Comparison of ENCODE assay signal across 9 cellular contexts in genomic region chr6:158816329-158816728, GRCh38. TPM values are rescaled to one million over a fixed set of nuclear protein-coding genes. Genes with fewer than 3 reads are reported as not detected.
DNase-seq lines count a peak whose midpoint lies in the region; FAIRE-seq and TF ChIP-seq lines count a peak whose summit lies in the region.
"Had no signal": no experiment of that assay in that cellular context is flagged by ENCODE, and none has a peak within 500 bp of the region (broad histone marks: within the 10 kb centered on the region; RNA-seq: fewer than 3 reads in every experiment).

No MANE protein-coding gene starts in this region.

- peak overlapping the region; percentile 88 to 100 (median 99) for H3K27ac Mint-ChIP-seq in CD8-positive, alpha-beta memory T cell
- H3K27ac Mint-ChIP-seq in activated naive CD8-positive, alpha-beta T cell = peak overlapping the region; percentile 96

- peak overlapping the region; percentile 99 for H3K27ac ChIP-seq in CD8-positive, alpha-beta memory T cell (ENCODE audit: low read depth, low read length)

- no peaks in the 10 kb centered on the region for H3K9me3 ChIP-seq in CD8-positive, alpha-beta memory T cell (ENCODE audit: low read length)

- no peak for TF ChIP-seq CTCF in HFF-Myc (IDR thresholded peaks at IDR 0.05; ENCODE audit: low read depth, low read length, missing control alignments)

- peaks cover 0 to 3% of the 10 kb centered on the region in 2 donors for H3K27me3 Mint-ChIP-seq in CD8-positive, alpha-beta memory T cell
- H3K27me3 Mint-ChIP-seq in activated naive CD8-positive, alpha-beta T cell = no peaks in the 10 kb centered on the region

- no peak for FAIRE-seq in HTR-8/SVneo (lab: Jason Lieb, UNC)
- FAIRE-seq: islet of Langerhans had no signal

- H3K4me1 ChIP-seq in CD8-positive, alpha-beta memory T cell (ENCODE audit: insufficient read depth, low read length) = peaks cover 66% of the 10 kb centered on the region

- H3K4me3 ChIP-seq in CD8-positive, alpha-beta memory T cell (ENCODE audit: low read length) = peak overlapping the region; percentile 94
- H3K4me3 ChIP-seq in HFF-Myc (replicated peaks; ENCODE audit: low read depth, low read length) = peak overlapping the region; percentile 47

- H3K27me3 ChIP-seq in CD8-positive, alpha-beta memory T cell (ENCODE audit: insufficient read depth, low read length, poor library complexity, severe bottlenecking) = no peaks in the 10 kb centered on the region

- H3K36me3 Mint-ChIP-seq in CD8-positive, alpha-beta memory T cell = peaks cover 21 to 68% (median 28%) of the 10 kb centered on the region in 3 donors
- H3K36me3 Mint-ChIP-seq in activated naive CD8-positive, alpha-beta T cell = peaks cover 20% of the 10 kb centered on the region

- H3K9me3 Mint-ChIP-seq in CD8-positive, alpha-beta memory T cell = peaks cover 0 to 2% (median 0%) of the 10 kb centered on the region in 5 donors
- peaks cover 5% of the 10 kb centered on the region for H3K9me3 Mint-ChIP-seq in activated naive CD8-positive, alpha-beta T cell (ENCODE audit: low read depth)

- H3K36me3 ChIP-seq in CD8-positive, alpha-beta memory T cell (ENCODE audit: insufficient read depth, low read length) = peaks cover 4% of the 10 kb centered on the region

- CTCF ChIA-PET in CD8-positive, alpha-beta memory T cell (lab: Charles Lee) = interaction anchor here (1.5 kb wide), 1 partner anchor 24 kb away, joined by 5 read pairs; no protein-coding TSS in a partner anchor

- peak overlapping the region; percentile 98 to 100 (median 99) for H3K4me3 Mint-ChIP-seq in CD8-positive, alpha-beta memory T cell
- H3K4me3 Mint-ChIP-seq in activated naive CD8-positive, alpha-beta T cell = peak overlapping the region; percentile 99

- H3K4me1 Mint-ChIP-seq in CD8-positive, alpha-beta memory T cell = peaks cover 63 to 70% (median 67%) of the 10 kb centered on the region in 3 donors
- H3K4me1 Mint-ChIP-seq in activated naive CD8-positive, alpha-beta T cell (ENCODE audit: low read depth) = peaks cover 66% of the 10 kb centered on the region

- no peak for DNase-seq in CD8-positive, alpha-beta memory T cell
- DNase-seq in HFF-Myc (ENCODE audit: extremely low read depth, low read depth) = no peak
- peak; percentile 44 for DNase-seq in left kidney (ENCODE audit: low read depth, low spot score)
- no peak for DNase-seq in NCI-H446 treated with DMSO at 0.1 percent for 48 hours (lab: John Stamatoyannopoulos, UW)
- DNase-seq in GM19238 (ENCODE audit: insufficient read length, low spot score) = no peak
- DNase-seq in HTR-8/SVneo (ENCODE audit: insufficient read length, low spot score) = no peak
- DNase-seq in NCI-H526 treated with DMSO at 0.1 percent for 48 hours (lab: John Stamatoyannopoulos, UW) = no peak

- POLR2A ChIA-PET in CD8-positive, alpha-beta memory T cell (lab: Charles Lee) = interaction anchor here (1.0 to 2.2 kb wide), 3 partner anchors 8 to 53 kb away, joined by 5 to 28 read pairs (median 17); no protein-coding TSS in a partner anchor

RNA-seq across cellular contexts. Expression of gene EZR, which starts 2.8 kb away (rescaled TPM):
- 100 to 1,000 TPM; 296 to 299 TPM for total RNA-seq in CD8-positive, alpha-beta memory T cell
- polyA plus RNA-seq in CD8-positive, alpha-beta memory T cell = 325 TPM
